10 cellular contexts compared by ENCODE assay signal in the genomic region with DNA sequence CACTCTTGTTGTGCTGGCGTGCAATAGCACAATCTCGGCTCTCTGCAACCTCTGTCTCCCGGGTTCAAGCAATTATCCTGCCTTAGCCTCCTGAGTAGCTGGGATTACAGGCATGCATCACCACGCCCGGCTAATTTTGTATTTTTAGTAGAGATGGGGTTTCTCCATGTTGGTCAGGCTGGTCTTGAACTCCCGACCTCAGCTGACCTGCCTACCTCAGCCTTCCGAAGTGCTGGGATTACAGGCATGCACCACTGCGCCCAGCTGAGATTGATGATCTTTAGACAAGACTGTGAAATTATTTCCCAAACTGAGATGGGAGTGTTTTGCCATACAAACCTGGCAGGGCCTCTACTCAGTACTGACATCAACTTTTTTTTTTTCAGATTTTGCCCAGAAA. TPM values are rescaled to one million over a fixed set of nuclear protein-coding genes. Genes with fewer than 3 reads are reported as not detected.
DNase-seq lines count a peak whose midpoint lies in the region; ATAC-seq, FAIRE-seq and TF ChIP-seq lines count a peak whose summit lies in the region.
"Not testable (repeated sequence)": the region's sequence is repeated elsewhere in the genome, so short reads cannot be mapped to it uniquely, and the experiment has no call there.
"Had no signal": no experiment of that assay in that cellular context is flagged by ENCODE, and none has a peak within 500 bp of the region (broad histone marks: within the 10 kb centered on the region; RNA-seq: fewer than 3 reads in every experiment).

No MANE protein-coding gene starts in this region.

- intact Hi-C loops in posterior vena cava (cut with DNase I), result not testable (repeated sequence)

- peaks cover 23% of the 10 kb centered on the region for H3K27me3 ChIP-seq in astrocyte (ENCODE audit: insufficient read depth, low read length)

- H4K20me1 ChIP-seq in astrocyte (ENCODE audit: insufficient read depth, low read length), result not testable (repeated sequence)

- CTCF ChIA-PET in T-cell (lab: Charles Lee), result interaction anchor here (0.6 to 1.2 kb wide), 4 partner anchors 10 to 199 kb away, joined by 3 read pairs; no protein-coding TSS in a partner anchor

- DNase-seq in T-cell; astrocyte (ENCODE audit: low read depth): not testable (repeated sequence)
- peak; percentile 21 for DNase-seq in left kidney (ENCODE audit: low read depth, low spot score)
- DNase-seq in posterior vena cava (ENCODE audit: low spot score), result peak; percentile 13

- H3K27me3 Mint-ChIP-seq in T-cell (peaks cover 18 to 25% of the 10 kb centered on the region in 2 donors), astrocyte (ENCODE audit: low read depth, unreplicated experiment) (peaks cover 11% of the 10 kb centered on the region), nephron (ENCODE audit: low read depth) (peaks cover 13% of the 10 kb centered on the region)

- not testable (repeated sequence) for H3K4me3 ChIP-seq in astrocyte (ENCODE audit: insufficient read depth, low read depth, low read length)

- not testable (repeated sequence) for FAIRE-seq in astrocyte (lab: Jason Lieb, UNC)

- peaks cover 15% of the 10 kb centered on the region for H3K36me3 ChIP-seq in astrocyte (ENCODE audit: insufficient read depth, low read length)

- not testable (repeated sequence) for H3K27ac Mint-ChIP-seq in T-cell; astrocyte (ENCODE audit: unreplicated experiment); nephron

- H3K79me2 ChIP-seq in astrocyte (ENCODE audit: insufficient read depth, low read length), result peaks cover 19% of the 10 kb centered on the region

- POLR2A ChIA-PET in T-cell (lab: Charles Lee), result not testable (repeated sequence)

- ATAC-seq in T-cell (replicated peaks in 1 of 4), result not testable (repeated sequence)

- not testable (repeated sequence) for H3K9me3 ChIP-seq in astrocyte (ENCODE audit: insufficient read depth, low read depth, low read length)

- H3K4me2 ChIP-seq in astrocyte (ENCODE audit: low read length), result not testable (repeated sequence)

- H3K9me3 Mint-ChIP-seq in T-cell; astrocyte (ENCODE audit: unreplicated experiment); nephron: not testable (repeated sequence)

- H3K4me1 Mint-ChIP-seq in T-cell (peaks cover 20 to 22% (median 22%) of the 10 kb centered on the region in 3 donors), astrocyte (ENCODE audit: low read depth, unreplicated experiment) (peaks cover 13% of the 10 kb centered on the region), nephron (peaks cover 14% of the 10 kb centered on the region)

- not testable (repeated sequence) for TF ChIP-seq CTCF in astrocyte (IDR thresholded peaks at IDR 0.05; ENCODE audit: insufficient read depth, low read depth, low read length); nephron (IDR thresholded peaks at IDR 0.05; ENCODE audit: unreplicated experiment in 3 of 3)

- not testable (repeated sequence) for H3K27ac ChIP-seq in astrocyte (ENCODE audit: low read depth, low read length)

- H3K4me3 Mint-ChIP-seq in T-cell, result peak overlapping the region in 2 of 3 donors; percentile 4 to 31
- peak overlapping the region; percentile 40 for H3K4me3 Mint-ChIP-seq in astrocyte (ENCODE audit: unreplicated experiment)
- peak overlapping the region in 2 of 3 experiments; percentile 11 to 49 for H3K4me3 Mint-ChIP-seq in nephron

- not testable (repeated sequence) for H2AFZ ChIP-seq in astrocyte (ENCODE audit: low read depth, low read length)

- not testable (repeated sequence) for H3K9ac ChIP-seq in astrocyte (ENCODE audit: low read length)

- peaks cover 12% of the 10 kb centered on the region for H3K4me1 ChIP-seq in astrocyte (ENCODE audit: insufficient read depth, low read length)

- H3K36me3 Mint-ChIP-seq in T-cell, result peaks cover 13% of the 10 kb centered on the region
- H3K36me3 Mint-ChIP-seq in astrocyte (ENCODE audit: low read depth, unreplicated experiment), result peaks cover 13% of the 10 kb centered on the region
- H3K36me3 Mint-ChIP-seq in nephron (ENCODE audit: low read depth), result peaks cover 22% of the 10 kb centered on the region

RNA-seq across cellular contexts. Expression of a gene that starts 1.5 kb away (rescaled TPM):
- 10 to 100 TPM; 16.7 to 28.5 (median 25.8) TPM for total RNA-seq in T-cell
- total RNA-seq in astrocyte, result 10.9 and 12.3 TPM in 2 replicates
- 1 to 10 TPM; 5.9 to 7.7 TPM for total RNA-seq in posterior vena cava

RNA-seq across cellular contexts. Expression of a gene that starts 27.8 kb away (rescaled TPM):
- not detected for total RNA-seq in T-cell
- not detected in 2 replicates for total RNA-seq in astrocyte
- total RNA-seq in posterior vena cava, result not detected
- total RNA-seq: A673; Caco-2; Calu3; CD4-positive, CD25-positive, alpha-beta regulatory T cell; CD8-positive, alpha-beta T cell had no signal

RNA-seq across cellular contexts. Expression of a gene that starts 44.4 kb away (rescaled TPM):
- total RNA-seq in T-cell (under 1 TPM in 3 of 5 donors, not detected in 2; 0.13 to 0.18 (median 0.14) TPM), astrocyte (0.07 and 0.09 TPM in 2 replicates), posterior vena cava (not detected)
- total RNA-seq: Caco-2; Calu3; CD4-positive, CD25-positive, alpha-beta regulatory T cell; CD8-positive, alpha-beta T cell had no signal

RNA-seq across cellular contexts. Expression of a gene that starts 49.3 kb away (rescaled TPM):
- total RNA-seq in T-cell (10 to 100 TPM in 4 of 5 donors, 1 to 10 TPM in 1; 9.9 to 35.0 (median 13.6) TPM), astrocyte (10.1 and 11.0 TPM in 2 replicates), posterior vena cava (1 to 10 TPM; 4.5 to 6.7 TPM)

RNA-seq across cellular contexts. Expression of a gene that starts 57.3 kb away (rescaled TPM):
- total RNA-seq in T-cell, result 10 to 100 TPM; 14.6 to 21.8 (median 20.3) TPM
- total RNA-seq in astrocyte, result 61.8 and 66.6 TPM in 2 replicates
- 10 to 100 TPM; 23.1 to 28.9 TPM for total RNA-seq in posterior vena cava
